ENCODE assay signal across 8 cellular contexts in the genomic region with DNA sequence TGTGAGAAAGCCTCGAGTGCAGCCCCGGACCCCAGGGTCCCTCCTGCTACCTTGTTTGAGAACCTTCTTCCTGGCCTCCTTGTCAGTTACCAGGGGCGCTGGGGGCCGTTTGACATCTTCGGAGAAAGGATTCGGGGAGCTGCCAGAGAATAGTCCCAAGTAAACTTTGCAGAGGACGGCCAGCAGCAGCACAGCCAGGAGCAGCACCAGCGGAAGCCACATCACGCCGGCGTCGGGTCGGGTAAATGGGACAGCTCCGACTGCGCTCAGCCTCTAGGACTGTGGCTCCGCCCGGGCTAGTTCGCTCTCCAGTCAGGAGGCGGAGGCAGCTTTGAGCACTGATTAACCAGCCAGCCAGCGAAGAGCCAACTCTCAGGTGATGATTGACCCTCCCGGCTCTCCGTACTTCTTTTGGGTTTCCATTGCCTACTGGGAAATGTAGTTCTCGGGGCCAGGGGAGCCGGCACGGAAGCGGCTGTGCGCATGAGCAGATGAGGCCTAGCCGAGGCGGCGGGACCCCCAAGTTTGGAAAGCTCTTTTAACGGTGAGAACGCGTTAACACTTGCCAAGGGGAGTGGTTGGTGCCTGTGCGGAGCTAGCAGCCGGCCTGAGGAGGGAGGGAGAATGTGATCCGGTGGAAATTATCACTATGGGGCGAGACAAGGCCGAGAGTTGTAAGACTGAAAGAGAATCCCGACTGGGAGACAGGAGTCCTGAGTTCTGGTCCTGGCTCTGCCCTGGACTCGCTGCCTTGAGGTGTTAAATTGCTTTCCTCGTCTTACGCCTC. TPM values are rescaled to one million over a fixed set of nuclear protein-coding genes. Genes with fewer than 3 reads are reported as not detected.
DNase-seq lines count a peak whose midpoint lies in the region; ATAC-seq and TF ChIP-seq lines count a peak whose summit lies in the region.

A gene (plus strand): TSS at position 484 of the 787 bp plus-strand sequence. CDS start 2,430 bp downstream, outside the sequence.
A gene (minus strand): TSS at position 243 of the 787 bp plus-strand sequence. CDS start 21 bp downstream, at position 222.

- peak within 1 kb of the TSS; percentile 90 for H3K27ac ChIP-seq in suprapubic skin

- TF ChIP-seq POLR2A in suprapubic skin (IDR thresholded peaks at IDR 0.05): peak in 1 of 2 donors; percentile 90

- peak within 1 kb of the TSS; percentile 96 for H3K4me3 Mint-ChIP-seq in activated naive CD4-positive, alpha-beta T cell treated with anti-CD3 and anti-CD28 coated beads, Interleukin-2, amount 50 U/mL, for 24 hours

- H3K4me1 ChIP-seq in suprapubic skin: peaks cover 45% of the 10 kb centered on the region

- peaks cover 18% of the 10 kb centered on the region for H3K36me3 ChIP-seq in GM06990 (ENCODE audit: control insufficient read depth, insufficient read depth, low read length)
- H3K36me3 ChIP-seq in suprapubic skin: peaks cover 40% of the 10 kb centered on the region

- DNase-seq in GM06990 (ENCODE audit: extremely low read depth, insufficient read length) (peak; percentile 93), NCI-H1092 (lab: John Stamatoyannopoulos, UW) (peak; percentile 95), globus pallidus (ENCODE audit: low spot score) (peak; percentile 97), nucleus accumbens (lab: John Stamatoyannopoulos, UW) (peak; percentile 72 to 98 (median 94)), suprapubic skin (ENCODE audit: low spot score in 2 of 2) (peak; percentile 98 to 99)

- ATAC-seq in HG02588 (IDR thresholded peaks at IDR 0.05; ENCODE audit: unreplicated experiment): peak; percentile 98
- peak; percentile 99 for ATAC-seq in SK-N-SH treated with all-trans-retinoic acid at 6 μM for 48 hours

- TF ChIP-seq EP300 in suprapubic skin (IDR thresholded peaks at IDR 0.05): no peak

- H3K9me3 Mint-ChIP-seq in activated naive CD4-positive, alpha-beta T cell treated with anti-CD3 and anti-CD28 coated beads, Interleukin-2, amount 50 U/mL, for 24 hours: no peaks in the 10 kb centered on the region

- H3K27me3 ChIP-seq in GM06990 (replicated peaks; ENCODE audit: control insufficient read depth, insufficient read depth, low read length) (no peaks in the 10 kb centered on the region), suprapubic skin (no peaks in the 10 kb centered on the region)

- peak within 1 kb of the TSS; percentile 97 for H3K27ac Mint-ChIP-seq in activated naive CD4-positive, alpha-beta T cell treated with anti-CD3 and anti-CD28 coated beads, Interleukin-2, amount 50 U/mL, for 24 hours

- H3K4me1 Mint-ChIP-seq in activated naive CD4-positive, alpha-beta T cell treated with anti-CD3 and anti-CD28 coated beads, Interleukin-2, amount 50 U/mL, for 24 hours: peaks cover 43% of the 10 kb centered on the region

- TF ChIP-seq CTCF in GM06990 (IDR thresholded peaks at IDR 0.05; ENCODE audit: insufficient read depth, low read length, poor library complexity, severe bottlenecking) (no peak), suprapubic skin (IDR thresholded peaks at IDR 0.05) (no peak)

- H3K4me3 ChIP-seq in GM06990 (replicated peaks; ENCODE audit: low read depth, low read length): peak within 1 kb of the TSS; percentile 93
- peak within 1 kb of the TSS; percentile 60 for H3K4me3 ChIP-seq in suprapubic skin

- no peaks in the 10 kb centered on the region for H3K27me3 Mint-ChIP-seq in activated naive CD4-positive, alpha-beta T cell treated with anti-CD3 and anti-CD28 coated beads, Interleukin-2, amount 50 U/mL, for 24 hours

- peaks cover 18% of the 10 kb centered on the region for H3K36me3 Mint-ChIP-seq in activated naive CD4-positive, alpha-beta T cell treated with anti-CD3 and anti-CD28 coated beads, Interleukin-2, amount 50 U/mL, for 24 hours

- 0% methylated on average over 38 of the region's 42 CpGs for WGBS in suprapubic skin

- H3K9me3 ChIP-seq in suprapubic skin: no peaks in the 10 kb centered on the region

TF ChIP-seq in SK-N-SH treated with all-trans-retinoic acid at 6 μM for 48 hours, 23 proteins besides CTCF, POLR2A, EP300 and RAD21:
- TF ChIP-seq ZFP30 (CRISPR knock-in tag; IDR thresholded peaks at IDR 0.05) (no peak), ZNF70 (CRISPR knock-in tag; IDR thresholded peaks at IDR 0.05) (0 out of 2 replicates have a peak, but pooled peaks have one; percentile 59)

RNA-seq across cellular contexts. Expression of the first gene that starts in this region (rescaled TPM):
- total RNA-seq in suprapubic skin: 10 to 100 TPM; 24.4 to 41.8 (median 30.0) TPM

RNA-seq across cellular contexts. Expression of the second gene that starts in this region (rescaled TPM):
- 100 to 1,000 TPM in 3 of 4 donors, 10 to 100 TPM in 1; 92.4 to 126 (median 117) TPM for total RNA-seq in suprapubic skin

Comparison
In these comparisons a context has a peak if more than half of its experiments do, and no peak if none do; other contexts are left out.
1. Peak in every context shown above with its lines: DNase-seq, ATAC-seq, H3K4me3 ChIP-seq and H3K27ac ChIP-seq.